In genomic region chr22:37639070-37639760, GRCh38 we compare ENCODE assay signal across 8 cellular contexts. TPM values are rescaled to one million over a fixed set of nuclear protein-coding genes. Genes with fewer than 3 reads are reported as not detected.
DNase-seq lines count a peak whose midpoint lies in the region; ATAC-seq and TF ChIP-seq lines count a peak whose summit lies in the region.

Gene SH3BP1, plus strand, starts transcription at chr22:37639669. Its CDS starts 119 bp downstream, at chr22:37639788.

- H3K27ac Mint-ChIP-seq in endothelial cell (ENCODE audit: unreplicated experiment): no peak within 1 kb of the TSS

- peak in 1 of 4 donors; percentile 25 for TF ChIP-seq POLR2A in upper lobe of left lung (IDR thresholded peaks at IDR 0.05)

- peak within 1 kb of the TSS; percentile 49 for H3K4me2 ChIP-seq in KMS-11

- ATAC-seq in upper lobe of left lung (ENCODE audit: low FRiP score in 2 of 2): peak in 1 of 2 donors; percentile 63
- ATAC-seq in GM21367 (IDR thresholded peaks at IDR 0.05; ENCODE audit: unreplicated experiment): no peak
- no peak for ATAC-seq in HG03342 (IDR thresholded peaks at IDR 0.05; ENCODE audit: unreplicated experiment)

- H4K20me1 ChIP-seq in KMS-11 (ENCODE audit: insufficient read depth): no peaks in the 10 kb centered on the region

- no peaks in the 10 kb centered on the region for H3K27me3 ChIP-seq in KMS-11 (ENCODE audit: insufficient read depth, low read depth)
- H3K27me3 ChIP-seq in muscle layer of colon (ENCODE audit: control insufficient read depth in 1 of 2, insufficient read depth in 2 of 2, low read length in 2 of 2): peaks cover 0 to 16% of the 10 kb centered on the region in 2 donors
- no peaks in the 10 kb centered on the region for H3K27me3 ChIP-seq in upper lobe of left lung

- no peaks in the 10 kb centered on the region for H3K9me3 Mint-ChIP-seq in endothelial cell (ENCODE audit: unreplicated experiment)

- H3K4me3 Mint-ChIP-seq in endothelial cell (ENCODE audit: unreplicated experiment): peak within 1 kb of the TSS; percentile 88

- no peaks in the 10 kb centered on the region for H3K9me3 ChIP-seq in muscle layer of colon (ENCODE audit: low read length)
- H3K9me3 ChIP-seq in upper lobe of left lung: no peaks in the 10 kb centered on the region

- TF ChIP-seq CTCF in KMS-11 (conservative IDR thresholded peaks at IDR 0.05; ENCODE audit: low read depth, low read length) (no peak), endothelial cell (IDR thresholded peaks at IDR 0.05; ENCODE audit: unreplicated experiment) (no peak), upper lobe of left lung (IDR thresholded peaks at IDR 0.05) (peak in 2 of 6 experiments; percentile 12 to 21)

- H3K27me3 Mint-ChIP-seq in endothelial cell (ENCODE audit: unreplicated experiment): peaks cover 8% of the 10 kb centered on the region

- 17 to 38% methylated on average over 6 to 17 of the region's 57 CpGs for WGBS in upper lobe of left lung, 2 donors

- H3K4me1 ChIP-seq in KMS-11 (ENCODE audit: low read depth, poor library complexity, severe bottlenecking): peaks cover 58% of the 10 kb centered on the region
- peaks cover 27% of the 10 kb centered on the region for H3K4me1 ChIP-seq in muscle layer of colon (ENCODE audit: insufficient read depth, low read length)
- peaks cover 63 to 71% (median 64%) of the 10 kb centered on the region in 4 donors for H3K4me1 ChIP-seq in upper lobe of left lung

- H3K9ac ChIP-seq in KMS-11 (peak within 1 kb of the TSS; percentile 65; the same call in 1 of the 2 replicates), muscle layer of colon (ENCODE audit: low read length) (no peak within 1 kb of the TSS)

- H3K4me3 ChIP-seq in KMS-11 (IDR thresholded peaks at IDR 0.05; ENCODE audit: insufficient read depth, low read depth, low read length) (no peak within 1 kb of the TSS), muscle layer of colon (ENCODE audit: low read depth in 1 of 2, low read length in 2 of 2) (peak within 1 kb of the TSS; percentile 55 to 59), upper lobe of left lung (peak within 1 kb of the TSS; percentile 57 to 66 (median 64))

- H3K36me3 ChIP-seq in KMS-11 (ENCODE audit: insufficient read depth): no peaks in the 10 kb centered on the region
- H3K36me3 ChIP-seq in muscle layer of colon (ENCODE audit: insufficient read depth, low read length): no peaks in the 10 kb centered on the region
- H3K36me3 ChIP-seq in upper lobe of left lung: peaks cover 0 to 7% (median 0%) of the 10 kb centered on the region in 4 donors

- no peak for TF ChIP-seq EP300 in upper lobe of left lung (IDR thresholded peaks at IDR 0.05)

- H3K4me1 Mint-ChIP-seq in endothelial cell (ENCODE audit: unreplicated experiment): peaks cover 7% of the 10 kb centered on the region

- no peak within 1 kb of the TSS for H3K27ac ChIP-seq in KMS-11
- H3K27ac ChIP-seq in muscle layer of colon (ENCODE audit: low read depth, low read length): peak within 1 kb of the TSS; percentile 55
- H3K27ac ChIP-seq in upper lobe of left lung: peak within 1 kb of the TSS; percentile 61 to 90 (median 86)

- H2AFZ ChIP-seq in KMS-11 (ENCODE audit: low read depth): peak within 1 kb of the TSS; percentile 64

- peaks cover 4% of the 10 kb centered on the region for H3K36me3 Mint-ChIP-seq in endothelial cell (ENCODE audit: low read depth, unreplicated experiment)

- H3K79me2 ChIP-seq in KMS-11 (ENCODE audit: insufficient read depth, low read depth): no peaks in the 10 kb centered on the region; the same call in 1 of the 2 replicates

- DNase-seq in ELR (ENCODE audit: low read depth): peak; percentile 68
- DNase-seq in activated CD4-positive, alpha-beta T cell treated with anti-CD3 and anti-CD28 coated beads, Interleukin-2, amount 50 U/mL, for 1 hour: peak; percentile 40
- peak; percentile 50 for DNase-seq in endothelial cell (ENCODE audit: low spot score)
- DNase-seq in upper lobe of left lung: peak; percentile 63 to 92

RNA-seq across cellular contexts. Expression of gene SH3BP1, which starts in this region (rescaled TPM):
- total RNA-seq in endothelial cell (ENCODE audit: unreplicated experiment) (11.6 TPM), upper lobe of left lung (10 to 100 TPM; 11.4 to 58.7 (median 31.1) TPM)
